3 cellular contexts compared by ENCODE assay signal in genomic region chr1:157483635-157484034, GRCh38.
"Had no signal": no experiment of that assay in that cellular context is flagged by ENCODE, and none has a peak within 500 bp of the region (broad histone marks: within the 10 kb centered on the region; RNA-seq: fewer than 3 reads in every experiment).

No MANE protein-coding gene starts in this region.

- H3K4me3 ChIP-seq: GM12878 had no signal

- DNase-seq: GDM1, GF-D8 had no signal
